Comparison of ENCODE assay signal across 8 cellular contexts in the genomic region with DNA sequence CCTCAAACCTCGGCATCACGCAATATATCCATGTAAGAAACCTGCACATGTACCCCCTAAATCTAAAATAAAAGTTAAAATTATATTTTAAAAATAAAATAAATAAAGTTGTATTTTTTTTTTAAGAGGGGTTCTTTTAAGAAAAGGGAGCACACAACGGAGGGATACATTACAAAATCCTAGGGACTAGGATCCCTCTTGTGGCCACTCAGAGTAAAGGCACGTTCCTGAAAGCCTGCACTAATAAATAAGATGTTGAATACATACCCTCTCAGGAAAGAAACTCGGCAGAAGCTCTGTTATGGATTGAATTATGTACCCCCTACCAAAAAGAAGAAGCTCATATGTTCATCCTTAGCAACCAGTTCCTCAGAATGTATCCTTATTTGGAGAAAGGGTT. TPM values are rescaled to one million over a fixed set of nuclear protein-coding genes. Genes with fewer than 3 reads are reported as not detected.
DNase-seq lines count a peak whose midpoint lies in the region; ATAC-seq, FAIRE-seq and TF ChIP-seq lines count a peak whose summit lies in the region.

No MANE protein-coding gene starts in this region.

- H3K4me3 ChIP-seq in GM12864 (ENCODE audit: low read depth, low read length) (no peak overlapping the region), kidney (ENCODE audit: low read length in 2 of 2) (no peak overlapping the region)

- FAIRE-seq in TTC549 (lab: Jason Lieb, UNC) (peak; percentile 83), kidney (lab: Jason Lieb, UNC) (peak; percentile 86)

- H3K36me3 ChIP-seq in kidney (ENCODE audit: control insufficient read depth in 1 of 2, insufficient read depth in 2 of 2, low read length in 2 of 2) = no peaks in the 10 kb centered on the region

- H3K4me1 Mint-ChIP-seq in stimulated activated naive CD8-positive, alpha-beta T cell treated with anti-CD3 and anti-CD28 coated beads, Interleukin-15, amount 100 ng/mL, for 72 hours = no peaks in the 10 kb centered on the region

- H3K27ac Mint-ChIP-seq in stimulated activated naive CD8-positive, alpha-beta T cell treated with anti-CD3 and anti-CD28 coated beads, Interleukin-15, amount 100 ng/mL, for 72 hours = no peak overlapping the region

- intact Hi-C loops in kidney (cut with DNase I) = no loop called here

- no peaks in the 10 kb centered on the region for H3K4me1 ChIP-seq in kidney (ENCODE audit: control insufficient read depth in 1 of 2, insufficient read depth in 1 of 2, low read depth in 1 of 2, low read length in 2 of 2)

- no peaks in the 10 kb centered on the region for H3K9me3 Mint-ChIP-seq in stimulated activated naive CD8-positive, alpha-beta T cell treated with anti-CD3 and anti-CD28 coated beads, Interleukin-15, amount 100 ng/mL, for 72 hours

- in situ Hi-C loops in ACHN (cut with HindIII; ENCODE audit: low pct_ligation_motif_present, low pct_unique_long_range_greater_than_20kb, low sequenced_read_pairs) = no loop called here

- H3K27me3 Mint-ChIP-seq in stimulated activated naive CD8-positive, alpha-beta T cell treated with anti-CD3 and anti-CD28 coated beads, Interleukin-15, amount 100 ng/mL, for 72 hours = no peaks in the 10 kb centered on the region

- TF ChIP-seq CTCF in GM12864 (IDR thresholded peaks at IDR 0.05; ENCODE audit: low read depth, low read length, missing control alignments) (peak; percentile 53), kidney (IDR thresholded peaks at IDR 0.05; ENCODE audit: borderline replicate concordance, extremely low read depth, insufficient read depth) (peak; percentile 23)

- H3K9me3 ChIP-seq in kidney (ENCODE audit: control insufficient read depth in 1 of 2, low read length in 2 of 2) = no peaks in the 10 kb centered on the region

- no peak overlapping the region for H3K4me3 Mint-ChIP-seq in stimulated activated naive CD8-positive, alpha-beta T cell treated with anti-CD3 and anti-CD28 coated beads, Interleukin-15, amount 100 ng/mL, for 72 hours

- DNase-seq in ACHN = peak; percentile 1
- no peak for DNase-seq in GM12864 (ENCODE audit: low read depth)
- peak; percentile 17 for DNase-seq in HT-29 (ENCODE audit: low spot score)
- no peak for DNase-seq in kidney
- no peak for DNase-seq in activated CD8-positive, alpha-beta memory T cell treated with anti-CD3 and anti-CD28 coated beads, Interleukin-2, amount 50 U/mL, for 4 hours
- DNase-seq in stimulated activated naive CD8-positive, alpha-beta T cell treated with anti-CD3 and anti-CD28 coated beads, Interleukin-15, amount 100 ng/mL, for 72 hours = no peak
- DNase-seq in SHP77 treated with DMSO at 0.1 percent for 48 hours (lab: John Stamatoyannopoulos, UW) = no peak

- ATAC-seq in stimulated activated naive CD8-positive, alpha-beta T cell treated with anti-CD3 and anti-CD28 coated beads, Interleukin-15, amount 100 ng/mL, for 72 hours = no peak

- no peak overlapping the region for H3K9ac ChIP-seq in kidney (ENCODE audit: low read length in 2 of 2)

- H3K27ac ChIP-seq in kidney (ENCODE audit: low read depth in 2 of 2, low read length in 2 of 2) = no peak overlapping the region

RNA-seq across cellular contexts. Expression of gene PRDX4, which starts 50.9 kb away (rescaled TPM):
- total RNA-seq in HT-29 (2014; rRNA removed; shearing (Covaris generic)) = 87.4 and 89.7 TPM in 2 replicates
- total RNA-seq in kidney = 58.3 TPM
- 77.7 TPM for polyA plus RNA-seq in kidney (ENCODE audit: insufficient read depth, low read depth, low replicate concordance)

Comparison
In these comparisons a context has a peak if more than half of its experiments do, and no peak if none do; other contexts are left out.
1. DNase-seq: peak in ACHN (single experiment) and HT-29 (single experiment); none in GM12864 (single experiment), kidney (single experiment), activated CD8-positive, alpha-beta memory T cell treated with anti-CD3 and anti-CD28 coated beads, Interleukin-2, amount 50 U/mL, for 4 hours (single experiment), stimulated activated naive CD8-positive, alpha-beta T cell treated with anti-CD3 and anti-CD28 coated beads, Interleukin-15, amount 100 ng/mL, for 72 hours (0 of 2) and SHP77 treated with DMSO at 0.1 percent for 48 hours (single experiment).